1 cellular context compared by ENCODE assay signal in genomic region chr1:205933672-205934618, GRCh38.
TF ChIP-seq lines count a peak whose summit lies in the region.

No MANE protein-coding gene starts in this region.

TF ChIP-seq in K562, 482 proteins besides CTCF, POLR2A, EP300 and RAD21 (continued from another document and continues in another):
- no peak for TF ChIP-seq ZBTB40 (IDR thresholded peaks at IDR 0.05)
- TF ChIP-seq ZBTB40 (CRISPR knock-in tag; IDR thresholded peaks at IDR 0.05), result no peak
- no peak for TF ChIP-seq RBM15 (IDR thresholded peaks at IDR 0.05; ENCODE audit: insufficient read depth, low read length)
- no peak for TF ChIP-seq MAFK (IDR thresholded peaks at IDR 0.05; ENCODE audit: low read length)
- no peak for TF ChIP-seq ZNF263 (CRISPR knock-in tag; IDR thresholded peaks at IDR 0.05; ENCODE audit: borderline replicate concordance)
- TF ChIP-seq MAFG (tag; conservative IDR thresholded peaks at IDR 0.05), result peak; percentile 63
- TF ChIP-seq ZNF780A (CRISPR knock-in tag; IDR thresholded peaks at IDR 0.05), result no peak
- no peak for TF ChIP-seq NFIC (IDR thresholded peaks at IDR 0.05)
- TF ChIP-seq SPI1 (IDR thresholded peaks at IDR 0.05; ENCODE audit: borderline replicate concordance, low read depth, low read length), result no peak
- TF ChIP-seq CEBPG (CRISPR knock-in tag; IDR thresholded peaks at IDR 0.05), result no peak
- TF ChIP-seq CEBPG (tag; conservative IDR thresholded peaks at IDR 0.05 in 1 of 2, IDR thresholded peaks at IDR 0.05 in 1 of 2), result peak; percentile 32 to 37; a peak in 2 of 4 replicates
- TF ChIP-seq ZNF398 (CRISPR knock-in tag; IDR thresholded peaks at IDR 0.05), result no peak
- TF ChIP-seq ZNF197 (CRISPR knock-in tag; IDR thresholded peaks at IDR 0.05; ENCODE audit: low read depth), result no peak
- TF ChIP-seq CREB1 (IDR thresholded peaks at IDR 0.05), result no peak
- TF ChIP-seq CREB1 (CRISPR knock-in tag; IDR thresholded peaks at IDR 0.05), result no peak
- TF ChIP-seq RBM25 (IDR thresholded peaks at IDR 0.05; ENCODE audit: low read depth, low read length, severe bottlenecking), result no peak
- no peak for TF ChIP-seq KDM2B (CRISPR knock-in tag; IDR thresholded peaks at IDR 0.05)
- TF ChIP-seq ZNF431 (CRISPR knock-in tag; IDR thresholded peaks at IDR 0.05), result no peak
- TF ChIP-seq PHF20 (IDR thresholded peaks at IDR 0.05; ENCODE audit: partially characterized antibody), result no peak
- no peak for TF ChIP-seq SETDB1 (IDR thresholded peaks at IDR 0.05; ENCODE audit: low read length)
- no peak for TF ChIP-seq ZNF311 (CRISPR knock-in tag; IDR thresholded peaks at IDR 0.05)
- TF ChIP-seq NCOA6 (IDR thresholded peaks at IDR 0.05), result no peak
- TF ChIP-seq ZNF24 (IDR thresholded peaks at IDR 0.05), result 0 out of 2 replicates have a peak, but pooled peaks have one; percentile 5
- TF ChIP-seq SIX5 (IDR thresholded peaks at IDR 0.05; ENCODE audit: borderline replicate concordance in 1 of 2, insufficient read depth in 1 of 2, low read depth in 1 of 2, low read length in 2 of 2), result no peak
- no peak for TF ChIP-seq POLR3G (IDR thresholded peaks at IDR 0.05; ENCODE audit: extremely low read depth, insufficient read length, insufficient replicate concordance)
- TF ChIP-seq PBX2 (CRISPR knock-in tag; IDR thresholded peaks at IDR 0.05; ENCODE audit: low read depth), result no peak
- TF ChIP-seq PBX2 (tag; conservative IDR thresholded peaks at IDR 0.05; ENCODE audit: low read depth), result peak; percentile 65
- TF ChIP-seq ZBTB49 (CRISPR knock-in tag; IDR thresholded peaks at IDR 0.05; ENCODE audit: borderline replicate concordance), result no peak
- no peak for TF ChIP-seq ZNF146 (CRISPR knock-in tag; IDR thresholded peaks at IDR 0.05; ENCODE audit: unreplicated experiment)
- no peak for TF ChIP-seq ZNF354B (CRISPR knock-in tag; IDR thresholded peaks at IDR 0.05)
- no peak for TF ChIP-seq SMARCB1 (IDR thresholded peaks at IDR 0.05; ENCODE audit: insufficient read length, low read depth)
- TF ChIP-seq RFX1 (IDR thresholded peaks at IDR 0.05), result no peak
- no peak for TF ChIP-seq BCLAF1 (IDR thresholded peaks at IDR 0.05; ENCODE audit: borderline replicate concordance in 1 of 2, control insufficient read depth in 1 of 2, low read depth in 2 of 2, low read length in 1 of 2)
- TF ChIP-seq E2F5 (CRISPR knock-in tag; IDR thresholded peaks at IDR 0.05), result no peak
- no peak for TF ChIP-seq XRCC5 (IDR thresholded peaks at IDR 0.05; ENCODE audit: low read depth, low read length)
- TF ChIP-seq C11orf30 (IDR thresholded peaks at IDR 0.05; ENCODE audit: low read depth), result peak; percentile 31; the same call in 1 of the 2 replicates
- no peak for TF ChIP-seq POU5F1 (IDR thresholded peaks at IDR 0.05; ENCODE audit: borderline replicate concordance, low read depth, low read length, partially characterized antibody)
- TF ChIP-seq NELFE (IDR thresholded peaks at IDR 0.05; ENCODE audit: insufficient read depth, insufficient read length), result no peak
- TF ChIP-seq RBM22 (IDR thresholded peaks at IDR 0.05; ENCODE audit: low read depth, low read length, poor library complexity, severe bottlenecking), result no peak
- no peak for TF ChIP-seq LCOR (CRISPR knock-in tag; IDR thresholded peaks at IDR 0.05)
- TF ChIP-seq BCOR (IDR thresholded peaks at IDR 0.05), result no peak
- no peak for TF ChIP-seq ZKSCAN8 (CRISPR knock-in tag; IDR thresholded peaks at IDR 0.05)
- TF ChIP-seq UBTF (IDR thresholded peaks at IDR 0.05; ENCODE audit: borderline replicate concordance in 1 of 2, low read depth in 2 of 2, low read length in 2 of 2), result no peak
